ENCODE assay signal across 26 cellular contexts in genomic region chr7:11006271-11006670, GRCh38. TPM values are rescaled to one million over a fixed set of nuclear protein-coding genes. Genes with fewer than 3 reads are reported as not detected.
DNase-seq lines count a peak whose midpoint lies in the region; ATAC-seq, FAIRE-seq and TF ChIP-seq lines count a peak whose summit lies in the region.
"Had no signal": no experiment of that assay in that cellular context is flagged by ENCODE, and none has a peak within 500 bp of the region (broad histone marks: within the 10 kb centered on the region; RNA-seq: fewer than 3 reads in every experiment).

No MANE protein-coding gene starts in this region.

- H3K36me3 Mint-ChIP-seq in activated naive CD8-positive, alpha-beta T cell treated with anti-CD3 and anti-CD28 coated beads, Interleukin-2, amount 10 ng/mL, durations not matched to agents 7 days and 5 days = peaks cover 25% of the 10 kb centered on the region
- peaks cover 41% of the 10 kb centered on the region for H3K36me3 Mint-ChIP-seq in activated naive CD8-positive, alpha-beta T cell treated with anti-CD3 and anti-CD28 coated beads for 36 hours
- peaks cover 0 to 11% (median 3%) of the 10 kb centered on the region in 3 donors for H3K36me3 Mint-ChIP-seq in immature natural killer cell
- peaks cover 25% of the 10 kb centered on the region for H3K36me3 Mint-ChIP-seq in activated CD4-positive, alpha-beta T cell treated with anti-CD3 and anti-CD28 coated beads, Interleukin-2, amount 10 ng/mL, durations not matched to agents 24 days and 14 days (ENCODE audit: low read depth)

- H3K4me3 Mint-ChIP-seq in activated naive CD8-positive, alpha-beta T cell treated with anti-CD3 and anti-CD28 coated beads, Interleukin-2, amount 10 ng/mL, durations not matched to agents 7 days and 5 days = peak overlapping the region; percentile 9
- no peak overlapping the region for H3K4me3 Mint-ChIP-seq in activated naive CD8-positive, alpha-beta T cell treated with anti-CD3 and anti-CD28 coated beads for 36 hours
- peak overlapping the region; percentile 1 to 43 (median 7) for H3K4me3 Mint-ChIP-seq in immature natural killer cell
- H3K4me3 Mint-ChIP-seq in activated CD4-positive, alpha-beta T cell treated with anti-CD3 and anti-CD28 coated beads, Interleukin-2, amount 10 ng/mL, durations not matched to agents 24 days and 14 days = no peak overlapping the region
- H3K4me3 Mint-ChIP-seq: CD4-positive, alpha-beta T cell; IgD-negative memory B cell had no signal

- peaks cover 13% of the 10 kb centered on the region for H3K4me1 Mint-ChIP-seq in activated naive CD8-positive, alpha-beta T cell treated with anti-CD3 and anti-CD28 coated beads, Interleukin-2, amount 10 ng/mL, durations not matched to agents 7 days and 5 days
- H3K4me1 Mint-ChIP-seq in activated naive CD8-positive, alpha-beta T cell treated with anti-CD3 and anti-CD28 coated beads for 36 hours = peaks cover 13% of the 10 kb centered on the region
- H3K4me1 Mint-ChIP-seq in immature natural killer cell = peaks cover 17 to 35% of the 10 kb centered on the region in 2 donors
- H3K4me1 Mint-ChIP-seq in activated CD4-positive, alpha-beta T cell treated with anti-CD3 and anti-CD28 coated beads, Interleukin-2, amount 10 ng/mL, durations not matched to agents 24 days and 14 days = peaks cover 14% of the 10 kb centered on the region

- no peak overlapping the region for H3K27ac Mint-ChIP-seq in activated naive CD8-positive, alpha-beta T cell treated with anti-CD3 and anti-CD28 coated beads, Interleukin-2, amount 10 ng/mL, durations not matched to agents 7 days and 5 days
- H3K27ac Mint-ChIP-seq in activated naive CD8-positive, alpha-beta T cell treated with anti-CD3 and anti-CD28 coated beads for 36 hours = no peak overlapping the region
- H3K27ac Mint-ChIP-seq in immature natural killer cell = peak overlapping the region in 5 of 6 donors; percentile 1 to 69 (median 37)
- H3K27ac Mint-ChIP-seq in activated CD4-positive, alpha-beta T cell treated with anti-CD3 and anti-CD28 coated beads, Interleukin-2, amount 10 ng/mL, durations not matched to agents 24 days and 14 days = no peak overlapping the region
- H3K27ac Mint-ChIP-seq: CD4-positive, alpha-beta T cell; IgD-negative memory B cell had no signal

- no peak for TF ChIP-seq POLR2A in GM12892 (IDR thresholded peaks at IDR 0.05; ENCODE audit: low read depth, low read length)

- no peak for ATAC-seq in activated naive CD8-positive, alpha-beta T cell treated with anti-CD3 and anti-CD28 coated beads, Interleukin-2, amount 10 ng/mL, durations not matched to agents 7 days and 5 days (ENCODE audit: low read depth)
- ATAC-seq in esophagus mucosa = no peak
- ATAC-seq: Right ventricle myocardium inferior had no signal

- no peaks in the 10 kb centered on the region for H3K9me3 Mint-ChIP-seq in activated naive CD8-positive, alpha-beta T cell treated with anti-CD3 and anti-CD28 coated beads, Interleukin-2, amount 10 ng/mL, durations not matched to agents 7 days and 5 days
- no peaks in the 10 kb centered on the region for H3K9me3 Mint-ChIP-seq in activated naive CD8-positive, alpha-beta T cell treated with anti-CD3 and anti-CD28 coated beads for 36 hours
- H3K9me3 Mint-ChIP-seq in immature natural killer cell = no peaks in the 10 kb centered on the region
- H3K9me3 Mint-ChIP-seq in activated CD4-positive, alpha-beta T cell treated with anti-CD3 and anti-CD28 coated beads, Interleukin-2, amount 10 ng/mL, durations not matched to agents 24 days and 14 days = no peaks in the 10 kb centered on the region
- H3K9me3 Mint-ChIP-seq: CD4-positive, alpha-beta T cell; IgD-negative memory B cell had no signal

- peak; percentile 72 for FAIRE-seq in GM12892 (lab: Jason Lieb, UNC)
- FAIRE-seq: A204.1, GM12891, H1 had no signal

- intact Hi-C loops in activated CD4-positive, alpha-beta T cell treated with anti-CD3 and anti-CD28 coated beads, Interleukin-2, amount 10 ng/mL, durations not matched to agents 24 days and 14 days (cut with micrococcal nuclease) = no loop called here

- POLR2A ChIA-PET in activated naive CD8-positive, alpha-beta T cell treated with anti-CD3 and anti-CD28 coated beads, Interleukin-2, amount 10 ng/mL, durations not matched to agents 7 days and 5 days (lab: Charles Lee) = no interaction called here

- DNase-seq in activated naive CD8-positive, alpha-beta T cell treated with anti-CD3 and anti-CD28 coated beads, Interleukin-2, amount 10 ng/mL, durations not matched to agents 7 days and 5 days = no peak
- no peak for DNase-seq in activated naive CD8-positive, alpha-beta T cell treated with anti-CD3 and anti-CD28 coated beads for 36 hours
- DNase-seq in GM12892 (ENCODE audit: insufficient read length) = no peak
- peak; percentile 13 to 17 (median 13) for DNase-seq in immature natural killer cell
- DNase-seq in activated CD4-positive, alpha-beta T cell treated with anti-CD3 and anti-CD28 coated beads, Interleukin-2, amount 10 ng/mL, durations not matched to agents 24 days and 14 days = no peak
- no peak for DNase-seq in glomerular visceral epithelial cell (ENCODE audit: extremely low spot score)
- DNase-seq: Caco-2; CD4-positive, alpha-beta T cell; DMS 273 treated with DMSO at 0.1 percent for 48 hours; DMS79; EL; GF-D8; HCEC 1CT; NCI-H1048; NCI-H1417; NCI-H1694 treated with DMSO at 0.1 percent for 48 hours; NCI-H2081; NCI-H2227 treated with DMSO at 0.1 percent for 48 hours; NCI-H526 treated with DMSO at 0.1 percent for 48 hours; PC-9 had no signal

- no peaks in the 10 kb centered on the region for H3K27me3 Mint-ChIP-seq in activated naive CD8-positive, alpha-beta T cell treated with anti-CD3 and anti-CD28 coated beads, Interleukin-2, amount 10 ng/mL, durations not matched to agents 7 days and 5 days
- no peaks in the 10 kb centered on the region for H3K27me3 Mint-ChIP-seq in activated naive CD8-positive, alpha-beta T cell treated with anti-CD3 and anti-CD28 coated beads for 36 hours
- H3K27me3 Mint-ChIP-seq in immature natural killer cell (ENCODE audit: low read depth in 3 of 3) = peaks cover 0 to 2% (median 0%) of the 10 kb centered on the region in 3 donors
- H3K27me3 Mint-ChIP-seq in activated CD4-positive, alpha-beta T cell treated with anti-CD3 and anti-CD28 coated beads, Interleukin-2, amount 10 ng/mL, durations not matched to agents 24 days and 14 days = no peaks in the 10 kb centered on the region
- H3K27me3 Mint-ChIP-seq: CD4-positive, alpha-beta T cell; IgD-negative memory B cell had no signal

RNA-seq across cellular contexts. Expression of gene PHF14, which starts 32.6 kb away (rescaled TPM):
- total RNA-seq in activated naive CD8-positive, alpha-beta T cell treated with anti-CD3 and anti-CD28 coated beads, Interleukin-2, amount 10 ng/mL, durations not matched to agents 7 days and 5 days = 10 to 100 TPM; 35.6 to 38.0 TPM
- total RNA-seq in activated naive CD8-positive, alpha-beta T cell treated with anti-CD3 and anti-CD28 coated beads for 36 hours = 10 to 100 TPM; 41.6 to 43.1 TPM
- 21.6 TPM for polyA plus RNA-seq in GM12892 (2012; ENCODE audit: missing spikeins)
- 10 to 100 TPM in 1 of 3 donors, 1 to 10 TPM in 2; 4.5 to 10.9 (median 7.0) TPM for polyA plus RNA-seq in immature natural killer cell
- 23.1 TPM for total RNA-seq in esophagus mucosa
- total RNA-seq in activated CD4-positive, alpha-beta T cell treated with anti-CD3 and anti-CD28 coated beads, Interleukin-2, amount 10 ng/mL, durations not matched to agents 24 days and 14 days = 36.7 and 42.7 TPM in 2 replicates

Comparison
In these comparisons a context has a peak if more than half of its experiments do, and no peak if none do; other contexts are left out.
1. H3K4me3 Mint-ChIP-seq: peak in activated naive CD8-positive, alpha-beta T cell treated with anti-CD3 and anti-CD28 coated beads, Interleukin-2, amount 10 ng/mL, durations not matched to agents 7 days and 5 days (single experiment) and immature natural killer cell (5 of 5); none in activated naive CD8-positive, alpha-beta T cell treated with anti-CD3 and anti-CD28 coated beads for 36 hours (single experiment) and activated CD4-positive, alpha-beta T cell treated with anti-CD3 and anti-CD28 coated beads, Interleukin-2, amount 10 ng/mL, durations not matched to agents 24 days and 14 days (single experiment).
2. DNase-seq: peak in immature natural killer cell (3 of 3); none in activated naive CD8-positive, alpha-beta T cell treated with anti-CD3 and anti-CD28 coated beads, Interleukin-2, amount 10 ng/mL, durations not matched to agents 7 days and 5 days (single experiment), activated naive CD8-positive, alpha-beta T cell treated with anti-CD3 and anti-CD28 coated beads for 36 hours (single experiment), GM12892 (single experiment), activated CD4-positive, alpha-beta T cell treated with anti-CD3 and anti-CD28 coated beads, Interleukin-2, amount 10 ng/mL, durations not matched to agents 24 days and 14 days (single experiment) and glomerular visceral epithelial cell (single experiment).
3. H3K27ac Mint-ChIP-seq: peak in immature natural killer cell (5 of 6); none in activated naive CD8-positive, alpha-beta T cell treated with anti-CD3 and anti-CD28 coated beads, Interleukin-2, amount 10 ng/mL, durations not matched to agents 7 days and 5 days (single experiment), activated naive CD8-positive, alpha-beta T cell treated with anti-CD3 and anti-CD28 coated beads for 36 hours (single experiment) and activated CD4-positive, alpha-beta T cell treated with anti-CD3 and anti-CD28 coated beads, Interleukin-2, amount 10 ng/mL, durations not matched to agents 24 days and 14 days (single experiment).